ENCODE assay signal across 1 cellular context in the genomic region with DNA sequence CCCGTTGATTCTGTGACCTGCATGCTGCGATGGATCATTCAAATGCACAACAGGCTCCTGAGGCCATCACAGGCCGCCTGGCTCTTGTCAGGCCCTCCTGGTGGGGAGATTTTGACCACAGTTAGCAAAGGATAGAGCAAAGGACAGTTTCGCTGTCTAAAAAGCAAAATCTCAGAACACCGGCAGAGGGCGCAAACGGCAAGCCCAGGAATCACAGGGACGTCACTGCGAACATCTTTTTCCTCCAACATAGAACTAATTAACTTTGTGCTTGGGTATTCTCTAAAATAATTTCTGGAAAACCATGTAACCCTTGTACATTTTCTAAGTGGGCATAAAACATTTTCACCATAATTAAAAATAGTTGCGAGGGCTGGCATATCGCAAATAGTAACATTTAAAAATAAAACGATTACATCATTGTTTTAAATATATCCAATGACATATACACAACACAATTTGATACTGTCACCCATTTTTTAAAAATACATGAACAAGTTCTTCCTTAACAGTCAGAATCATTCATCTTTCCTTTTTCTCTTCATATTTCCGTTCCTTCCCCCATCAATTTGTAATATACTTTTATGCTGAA.
A peak's percentile ranks its signal among the peaks of the same experiment; 100 is the strongest.
TF ChIP-seq lines count a peak whose summit lies in the region.

No MANE protein-coding gene starts in this region.

TF ChIP-seq in HepG2, 621 proteins besides CTCF, POLR2A, EP300 and RAD21 (continued from another document):
- TF ChIP-seq KIAA2018 (CRISPR knock-in tag; IDR thresholded peaks at IDR 0.05; ENCODE audit: borderline replicate concordance) (no peak), RCOR2 (CRISPR knock-in tag; IDR thresholded peaks at IDR 0.05) (peak; percentile 32; the same call in 1 of the 2 replicates), IRF2 (CRISPR knock-in tag; IDR thresholded peaks at IDR 0.05) (0 out of 2 replicates have a peak, but pooled peaks have one; percentile 31), NFKBIZ (CRISPR knock-in tag; IDR thresholded peaks at IDR 0.05) (0 out of 2 replicates have a peak, but pooled peaks have one; percentile 26), CREB1 (IDR thresholded peaks at IDR 0.05) (0 out of 2 replicates have a peak, but pooled peaks have one; percentile 13), CREB1 (CRISPR knock-in tag; IDR thresholded peaks at IDR 0.05) (no peak), ZNF205 (CRISPR knock-in tag; IDR thresholded peaks at IDR 0.05) (0 out of 2 replicates have a peak, but pooled peaks have one; percentile 27), U2AF2 (IDR thresholded peaks at IDR 0.05; ENCODE audit: low read depth, low read length) (no peak), ZNF317 (CRISPR knock-in tag; IDR thresholded peaks at IDR 0.05) (no peak), RARA (CRISPR knock-in tag; IDR thresholded peaks at IDR 0.05) (0 out of 2 replicates have a peak, but pooled peaks have one; percentile 19), HMGXB4 (CRISPR knock-in tag; IDR thresholded peaks at IDR 0.05; ENCODE audit: borderline replicate concordance in 1 of 2, low read depth in 1 of 2) (peak in 1 of 2 experiments; percentile 56; a peak in 1 of 4 replicates), ZKSCAN8 (CRISPR knock-in tag; IDR thresholded peaks at IDR 0.05; ENCODE audit: borderline replicate concordance) (0 out of 2 replicates have a peak, but pooled peaks have one; percentile 22), ZBTB8A (CRISPR knock-in tag; IDR thresholded peaks at IDR 0.05; ENCODE audit: borderline replicate concordance, low read depth) (no peak), ARID3A (IDR thresholded peaks at IDR 0.05; ENCODE audit: low read depth, low read length) (no peak), KAT7 (CRISPR knock-in tag; IDR thresholded peaks at IDR 0.05; ENCODE audit: borderline replicate concordance) (no peak), ZNF598 (CRISPR knock-in tag; IDR thresholded peaks at IDR 0.05; ENCODE audit: borderline replicate concordance) (no peak)
TF ChIP-seq in HepG2: peak in this region for 40.
